1 cellular context compared by ENCODE assay signal in genomic region chr12:90036641-90037040, GRCh38.
TF ChIP-seq lines count a peak whose summit lies in the region.

No MANE protein-coding gene starts in this region.

TF ChIP-seq in SK-N-SH, 30 proteins besides CTCF, POLR2A, EP300 and RAD21 (continued from another document):
- TF ChIP-seq USF2 (IDR thresholded peaks at IDR 0.05; ENCODE audit: borderline replicate concordance, low read depth, low read length) = no peak
- TF ChIP-seq GATA2 (CRISPR knock-in tag; IDR thresholded peaks at IDR 0.05) = no peak
- TF ChIP-seq RXRA (IDR thresholded peaks at IDR 0.05; ENCODE audit: borderline replicate concordance, low read depth) = no peak
- TF ChIP-seq TEAD4 (IDR thresholded peaks at IDR 0.05; ENCODE audit: borderline replicate concordance, insufficient read depth) = no peak
- no peak for TF ChIP-seq REST (IDR thresholded peaks at IDR 0.05; ENCODE audit: low read depth, low read length)
- no peak for TF ChIP-seq MXI1 (IDR thresholded peaks at IDR 0.05; ENCODE audit: low read depth, low read length)
- no peak for TF ChIP-seq RCOR1 (IDR thresholded peaks at IDR 0.05; ENCODE audit: low read length)
- TF ChIP-seq TCF12 (IDR thresholded peaks at IDR 0.05) = 0 out of 2 replicates have a peak, but pooled peaks have one; percentile 18
- no peak for TF ChIP-seq IRF3 (IDR thresholded peaks at IDR 0.05; ENCODE audit: low read depth, low read length)
- TF ChIP-seq YY1 (IDR thresholded peaks at IDR 0.05; ENCODE audit: low read depth) = no peak
- no peak for TF ChIP-seq FOXM1 (IDR thresholded peaks at IDR 0.05; ENCODE audit: low read depth)
- TF ChIP-seq RFX5 (IDR thresholded peaks at IDR 0.05; ENCODE audit: low read length) = no peak
- no peak for TF ChIP-seq FOXJ3 (CRISPR knock-in tag; IDR thresholded peaks at IDR 0.05)
- TF ChIP-seq ZBTB33 (IDR thresholded peaks at IDR 0.05; ENCODE audit: borderline replicate concordance, low read depth) = no peak
- no peak for TF ChIP-seq USF1 (IDR thresholded peaks at IDR 0.05; ENCODE audit: borderline replicate concordance, low read depth)
- no peak for TF ChIP-seq POLR2AphosphoS5 (IDR thresholded peaks at IDR 0.05; ENCODE audit: low read depth, low read length)
- no peak for TF ChIP-seq ELF1 (IDR thresholded peaks at IDR 0.05)
